Comparison of ENCODE assay signal across 8 cellular contexts in genomic region chrX:151359931-151360871, GRCh38. TPM values are rescaled to one million over a fixed set of nuclear protein-coding genes. Genes with fewer than 3 reads are reported as not detected.
DNase-seq lines count a peak whose midpoint lies in the region; ATAC-seq and TF ChIP-seq lines count a peak whose summit lies in the region.

No MANE protein-coding gene starts in this region.

- peak; percentile 54 to 69 for TF ChIP-seq CTCF in brain (conservative IDR thresholded peaks at IDR 0.05)

- H3K27me3 Mint-ChIP-seq in T-helper 17 cell (peaks cover 18% of the 10 kb centered on the region), brain (peaks cover 14% of the 10 kb centered on the region)
- peaks cover 35% of the 10 kb centered on the region for H3K27me3 Mint-ChIP-seq in stimulated activated memory B cell treated with anti-CD40 and anti-IgM and Interleukin-4, amounts not matched to agents 10 μg/mL and 1 μg/mL and 100 μg/mL, for 72 hours

- peaks cover 0 to 11% (median 0%) of the 10 kb centered on the region in 5 experiments for H3K9me3 Mint-ChIP-seq in brain
- no peaks in the 10 kb centered on the region for H3K9me3 Mint-ChIP-seq in stimulated activated memory B cell treated with anti-CD40 and anti-IgM and Interleukin-4, amounts not matched to agents 10 μg/mL and 1 μg/mL and 100 μg/mL, for 72 hours

- H3K27ac Mint-ChIP-seq in T-helper 17 cell (no peak overlapping the region), brain (no peak overlapping the region)
- no peak overlapping the region for H3K27ac Mint-ChIP-seq in stimulated activated memory B cell treated with anti-CD40 and anti-IgM and Interleukin-4, amounts not matched to agents 10 μg/mL and 1 μg/mL and 100 μg/mL, for 72 hours

- H3K4me1 Mint-ChIP-seq in T-helper 17 cell, result peaks cover 4% of the 10 kb centered on the region
- H3K4me1 Mint-ChIP-seq in brain, result no peaks in the 10 kb centered on the region
- peaks cover 6% of the 10 kb centered on the region for H3K4me1 Mint-ChIP-seq in stimulated activated memory B cell treated with anti-CD40 and anti-IgM and Interleukin-4, amounts not matched to agents 10 μg/mL and 1 μg/mL and 100 μg/mL, for 72 hours

- H3K36me3 Mint-ChIP-seq in T-helper 17 cell (ENCODE audit: low read depth) (no peaks in the 10 kb centered on the region), brain (no peaks in the 10 kb centered on the region)
- H3K36me3 Mint-ChIP-seq in stimulated activated memory B cell treated with anti-CD40 and anti-IgM and Interleukin-4, amounts not matched to agents 10 μg/mL and 1 μg/mL and 100 μg/mL, for 72 hours, result peaks cover 6% of the 10 kb centered on the region

- DNase-seq in AG20443 (ENCODE audit: low spot score), result peak; percentile 64
- peak; percentile 10 to 34 (median 15) for DNase-seq in T-helper 17 cell
- DNase-seq in kidney tubule cell (ENCODE audit: low spot score), result peak; percentile 13
- no peak for DNase-seq in 8988T

- H3K4me3 Mint-ChIP-seq in T-helper 17 cell (peak overlapping the region; percentile 64), brain (peak overlapping the region in 3 of 5 experiments; percentile 34 to 75 (median 67))
- peak overlapping the region; percentile 64 for H3K4me3 Mint-ChIP-seq in stimulated activated memory B cell treated with anti-CD40 and anti-IgM and Interleukin-4, amounts not matched to agents 10 μg/mL and 1 μg/mL and 100 μg/mL, for 72 hours

- H3K9me3 ChIP-seq in T-helper 17 cell (ENCODE audit: control insufficient read depth, low read length, poor library complexity, severe bottlenecking), result no peaks in the 10 kb centered on the region

- peak; percentile 75 for ATAC-seq in GM18867 (IDR thresholded peaks at IDR 0.05; ENCODE audit: unreplicated experiment)
- peak; percentile 69 for ATAC-seq in HG03520 (IDR thresholded peaks at IDR 0.05; ENCODE audit: unreplicated experiment)
- peak; percentile 72 for ATAC-seq in T-helper 17 cell
- ATAC-seq in stimulated activated memory B cell treated with anti-CD40 and anti-IgM and Interleukin-4, amounts not matched to agents 10 μg/mL and 1 μg/mL and 100 μg/mL, for 72 hours, result no peak

RNA-seq across cellular contexts. Expression of gene VMA21, which starts 36.8 kb away (rescaled TPM):
- 10 to 100 TPM; 22.7 to 22.9 TPM for total RNA-seq in T-helper 17 cell
- 12.0 TPM for polyA plus RNA-seq in brain (ENCODE audit: insufficient read depth, low read depth, low replicate concordance)
